In genomic region chr15:51030649-51031316, GRCh38 we compare ENCODE assay signal across 13 cellular contexts.
DNase-seq lines count a peak whose midpoint lies in the region; ATAC-seq and TF ChIP-seq lines count a peak whose summit lies in the region.
"Had no signal": no experiment of that assay in that cellular context is flagged by ENCODE, and none has a peak within 500 bp of the region (broad histone marks: within the 10 kb centered on the region; RNA-seq: fewer than 3 reads in every experiment).

No MANE protein-coding gene starts in this region.

- TF ChIP-seq CTCF in AG04449 (IDR thresholded peaks at IDR 0.05; ENCODE audit: insufficient read depth, low read length, missing control alignments) (no peak), choroid plexus epithelial cell (conservative IDR thresholded peaks at IDR 0.05; ENCODE audit: low read depth, low read length) (no peak), right lobe of liver (IDR thresholded peaks at IDR 0.05) (no peak)

- H3K4me3 ChIP-seq in AG04449 (ENCODE audit: low read depth, low read length): no peak overlapping the region
- H3K4me3 ChIP-seq in choroid plexus epithelial cell (ENCODE audit: low read depth, low read length): no peak overlapping the region
- no peak overlapping the region for H3K4me3 ChIP-seq in right lobe of liver

- DNase-seq in AG04449 (ENCODE audit: low read depth, low spot score) (peak; percentile 45), LHCN-M2 (ENCODE audit: low read depth) (peak; percentile 89), choroid plexus epithelial cell (ENCODE audit: low read depth) (peak; percentile 70), right lobe of liver (peak in 1 of 3 donors; percentile 30), NCI-H2196 (lab: John Stamatoyannopoulos, UW; ENCODE audit: unreplicated experiment) (no peak)
- no peak for DNase-seq in stimulated activated effector memory CD8-positive, alpha-beta T cell treated with anti-CD3 and anti-CD28 coated beads, Interleukin-12 subunit alpha, Interleukin-12 subunit beta, amount 100 ng/mL, for 72 hours (ENCODE audit: low spot score in 2 of 2)
- DNase-seq: activated effector memory CD4-positive, alpha-beta T cell treated with Interleukin-2 at 50 U/mL for 16 hours; BE2C; NCI-H2081; Right ventricle myocardium superior had no signal

- H3K36me3 Mint-ChIP-seq in stimulated activated effector memory CD8-positive, alpha-beta T cell treated with anti-CD3 and anti-CD28 coated beads, Interleukin-12 subunit alpha, Interleukin-12 subunit beta, amount 100 ng/mL, for 72 hours: no peaks in the 10 kb centered on the region

- TF ChIP-seq POLR2A in right lobe of liver (IDR thresholded peaks at IDR 0.05): no peak

- no peak overlapping the region for H3K4me3 Mint-ChIP-seq in stimulated activated effector memory CD8-positive, alpha-beta T cell treated with anti-CD3 and anti-CD28 coated beads, Interleukin-12 subunit alpha, Interleukin-12 subunit beta, amount 100 ng/mL, for 72 hours
- H3K4me3 Mint-ChIP-seq: neural crest cell had no signal

- no peaks in the 10 kb centered on the region for H3K9me3 ChIP-seq in right lobe of liver
- H3K9me3 ChIP-seq: BE2C had no signal

- CTCF ChIA-PET in AG04449 (lab: Yijun Ruan, JAX): no interaction called here

- no peaks in the 10 kb centered on the region for H3K9me3 Mint-ChIP-seq in stimulated activated effector memory CD8-positive, alpha-beta T cell treated with anti-CD3 and anti-CD28 coated beads, Interleukin-12 subunit alpha, Interleukin-12 subunit beta, amount 100 ng/mL, for 72 hours

- H3K36me3 ChIP-seq in right lobe of liver: no peaks in the 10 kb centered on the region
- H3K36me3 ChIP-seq: BE2C had no signal

- intact Hi-C loops in right lobe of liver (cut with DNase I): no loop called here

- WGBS in right lobe of liver (ENCODE audit: insufficient coverage, low coverage, low lambda C conversion rate, missing lambda C conversion rate): 70% methylated on average over 5 of the region's 6 CpGs

- POLR2A ChIA-PET in AG04449 (lab: Yijun Ruan, JAX): no interaction called here

- peak; percentile 79 to 100 (median 88) for ATAC-seq in right lobe of liver
- ATAC-seq in GM19452 (IDR thresholded peaks at IDR 0.05; ENCODE audit: unreplicated experiment): no peak
- ATAC-seq in GM18520 (IDR thresholded peaks at IDR 0.05; ENCODE audit: unreplicated experiment): no peak
- ATAC-seq in stimulated activated effector memory CD8-positive, alpha-beta T cell treated with anti-CD3 and anti-CD28 coated beads, Interleukin-12 subunit alpha, Interleukin-12 subunit beta, amount 100 ng/mL, for 72 hours: no peak

- H3K27ac Mint-ChIP-seq in stimulated activated effector memory CD8-positive, alpha-beta T cell treated with anti-CD3 and anti-CD28 coated beads, Interleukin-12 subunit alpha, Interleukin-12 subunit beta, amount 100 ng/mL, for 72 hours: no peak overlapping the region

- peaks cover 0 to 7% (median 0%) of the 10 kb centered on the region in 4 donors for H3K4me1 ChIP-seq in right lobe of liver
- H3K4me1 ChIP-seq: BE2C had no signal

- H3K4me1 Mint-ChIP-seq in stimulated activated effector memory CD8-positive, alpha-beta T cell treated with anti-CD3 and anti-CD28 coated beads, Interleukin-12 subunit alpha, Interleukin-12 subunit beta, amount 100 ng/mL, for 72 hours: no peaks in the 10 kb centered on the region
- H3K4me1 Mint-ChIP-seq: neural crest cell had no signal

- H3K27me3 ChIP-seq in right lobe of liver: no peaks in the 10 kb centered on the region
- H3K27me3 ChIP-seq: BE2C had no signal

- no peak overlapping the region for H3K27ac ChIP-seq in right lobe of liver

Comparison
In these comparisons a context has a peak if more than half of its experiments do, and no peak if none do; other contexts are left out.
1. DNase-seq: peak in AG04449 (single experiment), LHCN-M2 (single experiment) and choroid plexus epithelial cell (single experiment); none in NCI-H2196 (single experiment) and stimulated activated effector memory CD8-positive, alpha-beta T cell treated with anti-CD3 and anti-CD28 coated beads, Interleukin-12 subunit alpha, Interleukin-12 subunit beta, amount 100 ng/mL, for 72 hours (0 of 2).
2. ATAC-seq: peak in right lobe of liver (4 of 4); none in GM19452 (single experiment), GM18520 (single experiment) and stimulated activated effector memory CD8-positive, alpha-beta T cell treated with anti-CD3 and anti-CD28 coated beads, Interleukin-12 subunit alpha, Interleukin-12 subunit beta, amount 100 ng/mL, for 72 hours (single experiment).